Comparison of ENCODE assay signal across 1 cellular context in the genomic region with DNA sequence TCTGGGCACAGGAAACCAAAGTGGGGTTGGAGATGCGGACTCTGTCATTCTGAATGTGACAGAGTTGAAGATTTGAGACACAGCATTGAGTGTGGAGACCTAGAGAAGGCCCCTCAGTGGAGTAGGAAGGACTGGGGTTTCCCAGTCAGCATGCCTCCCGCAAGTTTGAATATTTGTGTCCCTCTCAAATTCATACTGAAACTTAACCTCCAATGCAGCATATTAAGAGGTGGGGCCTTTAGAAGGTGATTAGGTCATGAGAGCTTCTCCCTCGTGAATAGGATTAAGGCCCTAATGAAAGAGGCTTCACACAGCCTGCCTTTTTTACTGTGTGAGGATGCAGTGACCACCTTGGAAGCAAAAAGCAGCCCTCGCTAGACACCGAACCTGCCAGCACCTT.
TF ChIP-seq lines count a peak whose summit lies in the region.

No MANE protein-coding gene starts in this region.

TF ChIP-seq in HepG2, 621 proteins besides CTCF, POLR2A, EP300 and RAD21:
- TF ChIP-seq ZNF841 (CRISPR knock-in tag; IDR thresholded peaks at IDR 0.05; ENCODE audit: borderline replicate concordance) (no peak), CENPT (CRISPR knock-in tag; IDR thresholded peaks at IDR 0.05; ENCODE audit: low read depth) (no peak)
